Comparison of ENCODE assay signal across 8 cellular contexts in the genomic region with DNA sequence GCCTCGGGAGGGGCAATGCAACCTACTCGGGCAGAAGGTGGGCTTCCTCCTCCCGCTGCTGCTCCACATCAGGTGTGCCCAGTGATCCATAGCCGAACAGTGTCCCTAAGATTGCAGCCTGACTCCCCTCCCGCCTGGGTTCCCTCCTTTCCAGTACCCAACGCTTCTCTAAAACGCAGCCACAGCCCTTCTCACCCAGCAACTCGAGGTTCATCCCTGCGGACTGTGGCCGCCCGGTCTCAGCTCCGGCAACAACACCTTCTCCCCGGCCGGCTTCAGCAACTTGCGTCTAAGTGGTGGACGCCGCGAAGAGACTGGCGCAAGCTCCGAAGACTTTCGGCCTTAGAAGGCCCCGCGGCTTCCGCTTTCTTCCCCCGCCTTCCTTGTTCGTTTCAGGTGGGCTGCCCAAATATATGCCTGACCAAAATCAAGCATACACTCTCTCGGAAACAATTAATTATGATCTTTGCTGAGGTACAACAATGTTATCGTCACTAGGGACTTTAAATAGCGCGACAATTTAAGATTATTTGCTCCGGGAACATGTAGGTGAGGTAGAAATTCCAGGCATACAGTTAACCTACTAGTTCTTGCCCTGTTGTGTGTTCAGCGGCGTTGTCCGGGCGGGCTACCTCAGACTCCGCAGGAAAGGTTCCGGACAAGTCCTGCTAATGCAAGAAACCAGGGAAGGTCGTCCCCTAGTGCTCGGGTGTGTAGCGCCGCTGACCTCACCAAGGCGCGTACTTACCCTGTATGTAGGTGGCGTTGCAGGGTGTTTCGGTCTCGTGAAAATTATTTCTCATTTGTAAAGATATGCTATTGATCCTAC. TPM values are rescaled to one million over a fixed set of nuclear protein-coding genes. Genes with fewer than 3 reads are reported as not detected.
DNase-seq lines count a peak whose midpoint lies in the region; ATAC-seq and TF ChIP-seq lines count a peak whose summit lies in the region.

A gene with protein sequence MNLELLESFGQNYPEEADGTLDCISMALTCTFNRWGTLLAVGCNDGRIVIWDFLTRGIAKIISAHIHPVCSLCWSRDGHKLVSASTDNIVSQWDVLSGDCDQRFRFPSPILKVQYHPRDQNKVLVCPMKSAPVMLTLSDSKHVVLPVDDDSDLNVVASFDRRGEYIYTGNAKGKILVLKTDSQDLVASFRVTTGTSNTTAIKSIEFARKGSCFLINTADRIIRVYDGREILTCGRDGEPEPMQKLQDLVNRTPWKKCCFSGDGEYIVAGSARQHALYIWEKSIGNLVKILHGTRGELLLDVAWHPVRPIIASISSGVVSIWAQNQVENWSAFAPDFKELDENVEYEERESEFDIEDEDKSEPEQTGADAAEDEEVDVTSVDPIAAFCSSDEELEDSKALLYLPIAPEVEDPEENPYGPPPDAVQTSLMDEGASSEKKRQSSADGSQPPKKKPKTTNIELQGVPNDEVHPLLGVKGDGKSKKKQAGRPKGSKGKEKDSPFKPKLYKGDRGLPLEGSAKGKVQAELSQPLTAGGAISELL (minus strand): TSS at position 319 of the 829 bp plus-strand sequence. CDS start 105 bp downstream, at position 214.

- no peaks in the 10 kb centered on the region for H3K4me1 ChIP-seq in BE2C
- peaks cover 4% of the 10 kb centered on the region for H3K4me1 ChIP-seq in colonic mucosa

- ATAC-seq in HG03442 (IDR thresholded peaks at IDR 0.05; ENCODE audit: unreplicated experiment): peak; percentile 87

- no peaks in the 10 kb centered on the region for H3K27me3 ChIP-seq in BE2C
- H3K27me3 ChIP-seq in colonic mucosa: no peaks in the 10 kb centered on the region
- H3K27me3 ChIP-seq in layer of hippocampus (ENCODE audit: control insufficient read depth, insufficient read depth, low read length): no peaks in the 10 kb centered on the region

- intact Hi-C loops in colonic mucosa (cut with DNase I): no loop called here

- H3K4me3 ChIP-seq in BE2C (ENCODE audit: low read depth, low read length): peak within 1 kb of the TSS; percentile 83
- peak within 1 kb of the TSS; percentile 79 for H3K4me3 ChIP-seq in colonic mucosa

- TF ChIP-seq POLR2A in GM19193 (IDR thresholded peaks at IDR 0.05; ENCODE audit: extremely low read depth, insufficient read depth, insufficient read length): peak; percentile 98

- H3K36me3 ChIP-seq in BE2C: no peaks in the 10 kb centered on the region
- H3K36me3 ChIP-seq in colonic mucosa: no peaks in the 10 kb centered on the region

- peak within 1 kb of the TSS; percentile 83 for H3K27ac ChIP-seq in colonic mucosa
- H3K27ac ChIP-seq in layer of hippocampus (ENCODE audit: low read depth, low read length): peak within 1 kb of the TSS; percentile 99

- H3K9me3 ChIP-seq in BE2C (no peaks in the 10 kb centered on the region), colonic mucosa (no peaks in the 10 kb centered on the region)

- peak; percentile 89 for TF ChIP-seq CTCF in BE2C (IDR thresholded peaks at IDR 0.05; ENCODE audit: low read depth, low read length)
- peak; percentile 43 for TF ChIP-seq CTCF in colonic mucosa (IDR thresholded peaks at IDR 0.05)

- DNase-seq in BE2C (peak; percentile 95), NCI-H524 (lab: John Stamatoyannopoulos, UW) (peak; percentile 91 to 95), colonic mucosa (peak; percentile 96)
- DNase-seq in activated CD4-positive, alpha-beta T cell treated with anti-CD3 and anti-CD28 coated beads for 4 hours: peak; percentile 92 to 97
- peak; percentile 96 for DNase-seq in stimulated activated CD4-positive, alpha-beta T cell treated with anti-CD3 and anti-CD28 coated beads, Interleukin-1b, Interleukin-23, amount 100 ng/mL, for 48 hours

- peak within 1 kb of the TSS; percentile 86 to 87 for H3K9ac ChIP-seq in colonic mucosa (ENCODE audit: low read depth in 2 of 2, low read length in 2 of 2)

RNA-seq across cellular contexts. Expression of the gene that starts here (rescaled TPM):
- 27.2 TPM for polyA plus RNA-seq in BE2C (2012; ENCODE audit: insufficient read depth, insufficient read length, low read depth)
- total RNA-seq in colonic mucosa: 10 to 100 TPM; 15.1 to 17.8 TPM

Comparison
In these comparisons a context has a peak if more than half of its experiments do, and no peak if none do; other contexts are left out.
1. Peak in every context shown above with its lines: DNase-seq, ATAC-seq, H3K4me3 ChIP-seq and H3K27ac ChIP-seq.